4 cellular contexts compared by ENCODE assay signal in genomic region chr19:40968065-40968464, GRCh38. TPM values are rescaled to one million over a fixed set of nuclear protein-coding genes. Genes with fewer than 3 reads are reported as not detected.
"Had no signal": no experiment of that assay in that cellular context is flagged by ENCODE, and none has a peak within 500 bp of the region (broad histone marks: within the 10 kb centered on the region; RNA-seq: fewer than 3 reads in every experiment).

No MANE protein-coding gene starts in this region.

RNA-seq across cellular contexts. Expression of gene CYP2B6, which starts 23.0 kb away (rescaled TPM):
- total RNA-seq: LHCN-M2, M059J, MCF 10A, NCI-H460 had no signal
